Comparison of ENCODE assay signal across 17 cellular contexts in the genomic region with DNA sequence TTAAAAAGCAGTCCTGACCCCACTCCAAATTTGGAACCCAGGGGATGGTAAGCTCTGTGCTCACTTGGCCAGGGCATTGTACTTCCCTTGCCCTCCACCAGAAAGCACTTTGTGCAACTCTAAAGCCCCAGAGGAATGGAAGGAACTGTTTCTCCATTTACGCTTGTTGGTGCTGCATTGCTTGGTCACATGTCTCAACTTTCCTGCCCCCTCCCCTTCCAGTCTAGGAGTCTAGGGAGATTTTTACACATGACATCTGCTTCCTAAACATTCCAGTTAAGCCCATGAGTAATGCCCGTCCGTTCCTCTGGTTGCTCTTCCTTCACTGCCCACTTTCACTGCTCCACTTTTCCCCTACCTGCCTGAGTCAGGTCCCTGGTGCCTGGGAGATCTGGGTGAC.
A peak's percentile ranks its signal among the peaks of the same experiment; 100 is the strongest.
DNase-seq lines count a peak whose midpoint lies in the region; ATAC-seq, FAIRE-seq and TF ChIP-seq lines count a peak whose summit lies in the region.
"Had no signal": no experiment of that assay in that cellular context is flagged by ENCODE, and none has a peak within 500 bp of the region (broad histone marks: within the 10 kb centered on the region; RNA-seq: fewer than 3 reads in every experiment).

No MANE protein-coding gene starts in this region.

- intact Hi-C loops in upper lobe of right lung (cut with DNase I), result no loop called here

- H3K4me2 ChIP-seq in astrocyte (ENCODE audit: low read length) (no peak overlapping the region), hepatocyte (no peak overlapping the region)

- peaks cover 18% of the 10 kb centered on the region for H3K27me3 Mint-ChIP-seq in astrocyte (ENCODE audit: low read depth, unreplicated experiment)

- H3K9me3 ChIP-seq in astrocyte (ENCODE audit: insufficient read depth, low read depth, low read length) (no peaks in the 10 kb centered on the region), hepatocyte (ENCODE audit: low read depth) (no peaks in the 10 kb centered on the region), upper lobe of right lung (no peaks in the 10 kb centered on the region), MG63 (no peaks in the 10 kb centered on the region)

- H3K9me2 ChIP-seq in hepatocyte (replicated peaks; ENCODE audit: insufficient read depth), result no peaks in the 10 kb centered on the region

- H3K36me3 Mint-ChIP-seq in astrocyte (ENCODE audit: low read depth, unreplicated experiment), result no peaks in the 10 kb centered on the region

- DNase-seq in HS-27A (ENCODE audit: low read depth), result peak; percentile 4
- DNase-seq in astrocyte (ENCODE audit: low read depth), result peak; percentile 25
- peak; percentile 37 for DNase-seq in hepatocyte (ENCODE audit: low spot score)
- peak; percentile 28 for DNase-seq in upper lobe of right lung
- DNase-seq in mesenteric fat pad (ENCODE audit: low spot score), result no peak
- DNase-seq in MG63, result no peak
- DNase-seq: anterior cingulate cortex; cortex of kidney; NCI-H187 treated with DMSO at 0.1 percent for 48 hours; NCI-H524; stimulated activated CD4-positive, alpha-beta T cell treated with anti-CD3 and anti-CD28 coated beads, Interleukin-1b, Interleukin-23, amount 100 ng/mL, for 48 hours; substantia nigra had no signal

- H3K4me1 Mint-ChIP-seq in astrocyte (ENCODE audit: low read depth, unreplicated experiment), result peaks cover 7% of the 10 kb centered on the region

- H3K4me3 ChIP-seq in astrocyte (ENCODE audit: insufficient read depth, low read depth, low read length), result no peak overlapping the region
- no peak overlapping the region for H3K4me3 ChIP-seq in hepatocyte
- no peak overlapping the region for H3K4me3 ChIP-seq in upper lobe of right lung
- no peak overlapping the region for H3K4me3 ChIP-seq in MG63

- H3K9ac ChIP-seq in astrocyte (ENCODE audit: low read length), result no peak overlapping the region

- peaks cover 2% of the 10 kb centered on the region for H3K9me3 Mint-ChIP-seq in astrocyte (ENCODE audit: unreplicated experiment)
- H3K9me3 Mint-ChIP-seq: activated T-helper 2 cell treated with anti-CD3 and anti-CD28 coated beads, Interferon-gamma antibody, Interleukin-2, Interleukin-4, amounts not matched to agents 10 μg/mL and 5 μg/mL and 100 μg/mL, durations not matched to agents 14 hours and 24 hours and 36 hours had no signal

- H3K27me3 ChIP-seq in astrocyte (ENCODE audit: insufficient read depth, low read length) (peaks cover 2% of the 10 kb centered on the region), hepatocyte (no peaks in the 10 kb centered on the region), upper lobe of right lung (no peaks in the 10 kb centered on the region), MG63 (no peaks in the 10 kb centered on the region)

- H3K36me3 ChIP-seq in astrocyte (ENCODE audit: insufficient read depth, low read length) (no peaks in the 10 kb centered on the region), hepatocyte (replicated peaks; ENCODE audit: insufficient read depth, low read depth) (no peaks in the 10 kb centered on the region), upper lobe of right lung (no peaks in the 10 kb centered on the region), MG63 (no peaks in the 10 kb centered on the region)

- FAIRE-seq in astrocyte (lab: Jason Lieb, UNC), result no peak

- no peak overlapping the region for H2AFZ ChIP-seq in astrocyte (ENCODE audit: low read depth, low read length)
- H2AFZ ChIP-seq in hepatocyte, result no peak overlapping the region

- H3K4me3 Mint-ChIP-seq in astrocyte (ENCODE audit: unreplicated experiment), result no peak overlapping the region

- no peak overlapping the region for H3K27ac ChIP-seq in astrocyte (ENCODE audit: low read depth, low read length)
- H3K27ac ChIP-seq in hepatocyte, result no peak overlapping the region
- no peak overlapping the region for H3K27ac ChIP-seq in upper lobe of right lung
- H3K27ac ChIP-seq: C4-2B, VCaP had no signal

- no peak for ATAC-seq in upper lobe of right lung
- no peak for ATAC-seq in HG03432 (IDR thresholded peaks at IDR 0.05; ENCODE audit: unreplicated experiment)
- ATAC-seq: esophagus mucosa had no signal

- H4K20me1 ChIP-seq in astrocyte (ENCODE audit: insufficient read depth, low read length), result no peaks in the 10 kb centered on the region
- no peaks in the 10 kb centered on the region for H4K20me1 ChIP-seq in hepatocyte (ENCODE audit: insufficient read depth, poor library complexity, severe bottlenecking)

- TF ChIP-seq CTCF in astrocyte (IDR thresholded peaks at IDR 0.05; ENCODE audit: insufficient read depth, low read depth, low read length) (no peak), hepatocyte (IDR thresholded peaks at IDR 0.05; ENCODE audit: poor library complexity) (no peak), upper lobe of right lung (IDR thresholded peaks at IDR 0.05) (no peak)

- no peak overlapping the region for H3K27ac Mint-ChIP-seq in astrocyte (ENCODE audit: unreplicated experiment)
- H3K27ac Mint-ChIP-seq: activated T-helper 2 cell treated with anti-CD3 and anti-CD28 coated beads, Interferon-gamma antibody, Interleukin-2, Interleukin-4, amounts not matched to agents 10 μg/mL and 5 μg/mL and 100 μg/mL, durations not matched to agents 14 hours and 24 hours and 36 hours had no signal

- H3K4me1 ChIP-seq in astrocyte (ENCODE audit: insufficient read depth, low read length) (no peaks in the 10 kb centered on the region), hepatocyte (ENCODE audit: insufficient read depth) (no peaks in the 10 kb centered on the region), upper lobe of right lung (no peaks in the 10 kb centered on the region)

- H3K79me2 ChIP-seq in astrocyte (ENCODE audit: insufficient read depth, low read length), result no peaks in the 10 kb centered on the region
- no peaks in the 10 kb centered on the region for H3K79me2 ChIP-seq in hepatocyte

- WGBS in hepatocyte (ENCODE audit: low lambda C conversion rate, missing lambda C conversion rate), result 57% methylated on average over 3 of the region's 3 CpGs

Comparison
In these comparisons a context has a peak if more than half of its experiments do, and no peak if none do; other contexts are left out.
1. DNase-seq: peak in HS-27A (single experiment), astrocyte (single experiment), hepatocyte (single experiment) and upper lobe of right lung (single experiment); none in mesenteric fat pad (single experiment) and MG63 (single experiment).